Comparison of ENCODE assay signal across 7 cellular contexts in genomic region chr11:96390403-96390830, GRCh38. TPM values are rescaled to one million over a fixed set of nuclear protein-coding genes. Genes with fewer than 3 reads are reported as not detected.
A peak's percentile ranks its signal among the peaks of the same experiment; 100 is the strongest.
DNase-seq lines count a peak whose midpoint lies in the region; ATAC-seq, FAIRE-seq and TF ChIP-seq lines count a peak whose summit lies in the region.

No MANE protein-coding gene starts in this region.

- H3K27me3 ChIP-seq in GM23338 (ENCODE audit: insufficient read depth) (no peaks in the 10 kb centered on the region), pancreas (no peaks in the 10 kb centered on the region)

- POLR2A ChIA-PET in T-cell (lab: Charles Lee), result interaction anchor here in 1 of 2 donors (0.6 to 2.5 kb wide), 4 partner anchors 48 to 601 kb away, joined by 3 to 38 read pairs (median 14); partner anchors contain the start of genes CEP57, FAM76B and MAML2

- peak overlapping the region; percentile 84 for H3K4me2 ChIP-seq in GM23338

- no peak for FAIRE-seq in pancreas (lab: Jason Lieb, UNC)

- H4K20me1 ChIP-seq in GM23338 (replicated peaks; ENCODE audit: insufficient read depth), result no peaks in the 10 kb centered on the region

- peaks cover 11% of the 10 kb centered on the region for H3K4me1 Mint-ChIP-seq in GM23338
- H3K4me1 Mint-ChIP-seq in T-cell, result peaks cover 38 to 51% (median 48%) of the 10 kb centered on the region in 3 donors

- ATAC-seq in GM23338 (peak; percentile 5), T-cell (replicated peaks in 1 of 4) (peak in 1 of 4 experiments; percentile 3), pancreas (peak in 3 of 4 donors; percentile 1 to 19 (median 2))

- H3K27ac ChIP-seq in GM23338 (ENCODE audit: low read depth), result peak overlapping the region; percentile 72; the same call in 1 of the 2 replicates
- peak overlapping the region; percentile 74 to 86 (median 79) for H3K27ac ChIP-seq in pancreas

- 7 to 11% methylated on average over 8 of the region's 8 CpGs for WGBS in pancreas, 2 donors

- H3K27ac Mint-ChIP-seq in GM23338 (peak overlapping the region; percentile 89), T-cell (peak overlapping the region; percentile 88 to 91)

- intact Hi-C loops in pancreas (cut with DNase I), result no loop called here

- H3K4me3 ChIP-seq in GM23338 (peak overlapping the region; percentile 64), fibroblast of the aortic adventitia (ENCODE audit: low read depth, low read length) (peak overlapping the region; percentile 85), pancreas (peak overlapping the region; percentile 54 to 86 (median 72))

- H3K4me1 ChIP-seq in GM23338 (ENCODE audit: insufficient read depth) (0 out of 2 replicates have a peak, but pooled peaks cover 11% of the 10 kb centered on the region), pancreas (peaks cover 10 to 21% (median 21%) of the 10 kb centered on the region in 3 donors)

- H3K27me3 Mint-ChIP-seq in GM23338 (ENCODE audit: insufficient read depth, low read depth, poor library complexity) (peaks cover 1% of the 10 kb centered on the region), T-cell (no peaks in the 10 kb centered on the region)

- peak overlapping the region; percentile 79 for H2AFZ ChIP-seq in GM23338

- H3F3A ChIP-seq in GM23338 (replicated peaks; ENCODE audit: low read depth), result peaks cover 5% of the 10 kb centered on the region; the same call in 1 of the 2 replicates

- H3K36me3 ChIP-seq in GM23338 (ENCODE audit: insufficient read depth) (no peaks in the 10 kb centered on the region), pancreas (no peaks in the 10 kb centered on the region)

- peaks cover 35% of the 10 kb centered on the region for H3K79me2 ChIP-seq in GM23338 (replicated peaks; ENCODE audit: insufficient read depth)

- H3K9me2 ChIP-seq in GM23338 (ENCODE audit: insufficient read depth), result no peaks in the 10 kb centered on the region

- H3K9me3 Mint-ChIP-seq in GM23338, result peaks cover 10% of the 10 kb centered on the region; the same call in 2 of the 3 replicates
- peaks cover 0 to 5% (median 4%) of the 10 kb centered on the region in 3 donors for H3K9me3 Mint-ChIP-seq in T-cell

- H3K36me3 Mint-ChIP-seq in GM23338 (ENCODE audit: low read depth), result peaks cover 15% of the 10 kb centered on the region; the same call in 2 of the 3 replicates
- peaks cover 14% of the 10 kb centered on the region for H3K36me3 Mint-ChIP-seq in T-cell

- CTCF ChIA-PET in T-cell (lab: Charles Lee), result interaction anchor here (0.6 to 4.7 kb wide), 10 partner anchors 47 to 1323 kb away, joined by 3 to 66 read pairs (median 6); partner anchors contain the start of genes MAML2 (in 2 of the 2), CEP57 (in 1 of the 2) and FAM76B (in 1 of the 2)

- DNase-seq in GM23338 (ENCODE audit: low spot score) (no peak), T-cell (no peak), fibroblast of the aortic adventitia (ENCODE audit: low read depth) (peak; percentile 67), pancreas (no peak), NCI-H774 (lab: John Stamatoyannopoulos, UW) (no peak), HuH-7.5 (ENCODE audit: low spot score) (no peak), T-helper 9 cell (no peak)

- no peak for TF ChIP-seq CTCF in GM23338 (conservative IDR thresholded peaks at IDR 0.05; ENCODE audit: low read depth in 2 of 2)
- TF ChIP-seq CTCF in fibroblast of the aortic adventitia (IDR thresholded peaks at IDR 0.05; ENCODE audit: insufficient read depth, low read length), result no peak
- no peak for TF ChIP-seq CTCF in pancreas (IDR thresholded peaks at IDR 0.05)

- H3K9me3 ChIP-seq in pancreas, result no peaks in the 10 kb centered on the region

- H3K4me3 Mint-ChIP-seq in GM23338, result peak overlapping the region; percentile 95
- H3K4me3 Mint-ChIP-seq in T-cell, result peak overlapping the region; percentile 91 to 94 (median 93)

TF ChIP-seq in GM23338, 12 proteins besides CTCF, POLR2A, EP300 and RAD21 (continues in another document):
- TF ChIP-seq ETS1 (IDR thresholded peaks at IDR 0.05), result no peak
- TF ChIP-seq NANOG (IDR thresholded peaks at IDR 0.05; ENCODE audit: borderline replicate concordance), result no peak
- TF ChIP-seq REST (IDR thresholded peaks at IDR 0.05; ENCODE audit: unreplicated experiment), result no peak

RNA-seq across cellular contexts. Expression of gene JRKL, which starts 0.6 kb away (rescaled TPM):
- total RNA-seq in GM23338 (2014; rRNA removed; shearing (Covaris generic)), result 4.5 and 5.2 TPM in 2 replicates
- polyA plus RNA-seq in GM23338 (2016; fragmentation: Nextera tagmentation; extraction: Ambion mirVana), result 3.3 and 3.8 TPM in 2 replicates
- 10 to 100 TPM in 3 of 5 donors, 1 to 10 TPM in 2; 4.8 to 15.6 (median 12.3) TPM for total RNA-seq in T-cell
- total RNA-seq in fibroblast of the aortic adventitia (ENCODE audit: low replicate concordance), result 8.2 and 10.4 TPM in 2 replicates
- total RNA-seq in pancreas, result 1 to 10 TPM; 2.0 to 7.0 (median 3.1) TPM
- 1 to 10 TPM; 2.5 to 3.7 TPM for polyA plus RNA-seq in pancreas

RNA-seq across cellular contexts. Expression of gene CCDC82, which starts 0.7 kb away (rescaled TPM):
- 15.7 and 23.5 TPM in 2 replicates for total RNA-seq in GM23338 (2014; rRNA removed; shearing (Covaris generic))
- polyA plus RNA-seq in GM23338 (2016; fragmentation: Nextera tagmentation; extraction: Ambion mirVana), result 40.0 and 45.8 TPM in 2 replicates
- total RNA-seq in T-cell, result 10 to 100 TPM; 28.9 to 37.1 (median 33.5) TPM
- 31.2 and 53.1 TPM in 2 replicates for total RNA-seq in fibroblast of the aortic adventitia (ENCODE audit: low replicate concordance)
- total RNA-seq in pancreas, result 10 to 100 TPM in 3 of 6 donors, 1 to 10 TPM in 3; 5.5 to 12.0 (median 8.3) TPM
- 10 to 100 TPM in 1 of 2 donors, 1 to 10 TPM in 1; 9.9 to 18.2 TPM for polyA plus RNA-seq in pancreas

RNA-seq across cellular contexts. Expression of gene MAML2, which starts 47.4 kb away (rescaled TPM):
- 5.7 and 7.1 TPM in 2 replicates for total RNA-seq in GM23338 (2014; rRNA removed; shearing (Covaris generic))
- 1.7 and 2.0 TPM in 2 replicates for polyA plus RNA-seq in GM23338 (2016; fragmentation: Nextera tagmentation; extraction: Ambion mirVana)
- total RNA-seq in T-cell, result 10 to 100 TPM; 30.4 to 66.7 (median 35.1) TPM
- total RNA-seq in fibroblast of the aortic adventitia (ENCODE audit: low replicate concordance), result 15.4 and 20.1 TPM in 2 replicates
- total RNA-seq in pancreas, result 10 to 100 TPM in 1 of 6 donors, 1 to 10 TPM in 5; 3.1 to 11.8 (median 4.9) TPM
- 1 to 10 TPM; 2.4 to 3.2 TPM for polyA plus RNA-seq in pancreas
